In genomic region chr1:39733161-39733560, GRCh38 we compare ENCODE assay signal across 16 cellular contexts. TPM values are rescaled to one million over a fixed set of nuclear protein-coding genes. Genes with fewer than 3 reads are reported as not detected.
A peak's percentile ranks its signal among the peaks of the same experiment; 100 is the strongest.
DNase-seq lines count a peak whose midpoint lies in the region; ATAC-seq, FAIRE-seq and TF ChIP-seq lines count a peak whose summit lies in the region.
"Had no signal": no experiment of that assay in that cellular context is flagged by ENCODE, and none has a peak within 500 bp of the region (broad histone marks: within the 10 kb centered on the region; RNA-seq: fewer than 3 reads in every experiment).

No MANE protein-coding gene starts in this region.

- dilution Hi-C loops in mammary epithelial cell (cut with HindIII; ENCODE audit: low sequenced_read_pairs): loop anchor here (10.0 kb wide), 2 partner anchors 288 to 418 kb away; no protein-coding TSS in a partner anchor

- peaks cover 9% of the 10 kb centered on the region for H3K4me1 ChIP-seq in mammary epithelial cell (ENCODE audit: insufficient read depth, low read length)
- H3K4me1 ChIP-seq in breast epithelium: no peaks in the 10 kb centered on the region
- no peaks in the 10 kb centered on the region for H3K4me1 ChIP-seq in astrocyte (ENCODE audit: insufficient read depth, low read length)
- H3K4me1 ChIP-seq: Caco-2 had no signal

- H4K20me1 ChIP-seq in mammary epithelial cell (ENCODE audit: insufficient read depth, low read length) (no peaks in the 10 kb centered on the region), astrocyte (ENCODE audit: insufficient read depth, low read length) (no peaks in the 10 kb centered on the region)

- H3K36me3 ChIP-seq in mammary epithelial cell (ENCODE audit: insufficient read depth, low read length) (no peaks in the 10 kb centered on the region), breast epithelium (no peaks in the 10 kb centered on the region), astrocyte (ENCODE audit: insufficient read depth, low read length) (no peaks in the 10 kb centered on the region)
- H3K36me3 ChIP-seq: neutrophil had no signal

- TF ChIP-seq POLR2A in breast epithelium (IDR thresholded peaks at IDR 0.05): no peak

- H3K27me3 Mint-ChIP-seq in astrocyte (ENCODE audit: low read depth, unreplicated experiment): peaks cover 68% of the 10 kb centered on the region

- H3K27ac Mint-ChIP-seq in astrocyte (ENCODE audit: unreplicated experiment): no peak overlapping the region
- H3K27ac Mint-ChIP-seq: GM23338 had no signal

- FAIRE-seq in astrocyte (lab: Jason Lieb, UNC): no peak
- FAIRE-seq: small intestine had no signal

- H3K27ac ChIP-seq in mammary epithelial cell (ENCODE audit: insufficient read depth, low read depth, low read length) (no peak overlapping the region), breast epithelium (no peak overlapping the region), astrocyte (ENCODE audit: low read depth, low read length) (no peak overlapping the region)
- H3K27ac ChIP-seq: neutrophil had no signal

- BruUV-seq in mammary epithelial cell (replicated peaks; lab: Mats Ljungman, UMichigan): no TSS peak

- CTCF ChIA-PET in mammary epithelial cell (lab: Charles Lee; ENCODE audit: low non-redundant PET): no interaction called here

- no peak overlapping the region for H2AFZ ChIP-seq in mammary epithelial cell (ENCODE audit: low read depth, low read length)
- H2AFZ ChIP-seq in astrocyte (ENCODE audit: low read depth, low read length): no peak overlapping the region
- H2AFZ ChIP-seq: GM23338 had no signal

- no peak overlapping the region for H3K4me2 ChIP-seq in mammary epithelial cell (ENCODE audit: insufficient read depth, low read depth, low read length)
- no peak overlapping the region for H3K4me2 ChIP-seq in astrocyte (ENCODE audit: low read length)
- H3K4me2 ChIP-seq: GM23338 had no signal

- H3K36me3 Mint-ChIP-seq in astrocyte (ENCODE audit: low read depth, unreplicated experiment): no peaks in the 10 kb centered on the region

- TF ChIP-seq CTCF in mammary epithelial cell (conservative IDR thresholded peaks at IDR 0.05 in 1 of 2, IDR thresholded peaks at IDR 0.05 in 1 of 2; ENCODE audit: extremely low read depth in 1 of 2, insufficient read depth in 1 of 2, low read depth in 1 of 2, low read length in 2 of 2) (no peak), breast epithelium (IDR thresholded peaks at IDR 0.05) (no peak), astrocyte (IDR thresholded peaks at IDR 0.05; ENCODE audit: insufficient read depth, low read depth, low read length) (no peak)

- no peaks in the 10 kb centered on the region for H3K79me2 ChIP-seq in mammary epithelial cell (ENCODE audit: insufficient read depth, low read length)
- no peaks in the 10 kb centered on the region for H3K79me2 ChIP-seq in astrocyte (ENCODE audit: insufficient read depth, low read length)

- H3K9me3 ChIP-seq in mammary epithelial cell (replicated peaks; ENCODE audit: insufficient read depth, low read length) (no peaks in the 10 kb centered on the region), breast epithelium (no peaks in the 10 kb centered on the region), astrocyte (ENCODE audit: insufficient read depth, low read depth, low read length) (no peaks in the 10 kb centered on the region)
- H3K9me3 ChIP-seq: Caco-2, neutrophil had no signal

- DNase-seq in mammary epithelial cell (peak; percentile 19), breast epithelium (ENCODE audit: low spot score in 2 of 2) (no peak), astrocyte (ENCODE audit: low read depth) (peak; percentile 53), kidney tubule cell (ENCODE audit: low spot score) (peak; percentile 22), ureter (ENCODE audit: low spot score) (peak; percentile 18), DMS53 (lab: John Stamatoyannopoulos, UW) (no peak), T-helper 1 cell (no peak)
- DNase-seq: activated CD4-positive, alpha-beta T cell treated with anti-CD3 and anti-CD28 coated beads, Interleukin-2, amount 50 U/mL, for 1 hour; Caco-2; NCI-H1436; NCI-H69; small intestine had no signal

- in situ Hi-C loops in mammary epithelial cell (cut with MboI; ENCODE audit: low sequenced_read_pairs in 2 of 2): no loop called here

- H3K4me1 Mint-ChIP-seq in astrocyte (ENCODE audit: low read depth, unreplicated experiment): peaks cover 14% of the 10 kb centered on the region
- H3K4me1 Mint-ChIP-seq: GM23338 had no signal

- no peak overlapping the region for H3K9ac ChIP-seq in mammary epithelial cell (ENCODE audit: insufficient read depth, low read length)
- H3K9ac ChIP-seq in astrocyte (ENCODE audit: low read length): no peak overlapping the region

- no peaks in the 10 kb centered on the region for H3K9me3 Mint-ChIP-seq in astrocyte (ENCODE audit: unreplicated experiment)
- H3K9me3 Mint-ChIP-seq: GM23338 had no signal

- intact Hi-C loops in mammary epithelial cell (cut with micrococcal nuclease): loop anchor here (10.0 kb wide), 1 partner anchor 62 kb away; no protein-coding TSS in a partner anchor
- intact Hi-C loops in breast epithelium (cut with DNase I; ENCODE audit: low total_unique reads): no loop called here

- no peak overlapping the region for H3K4me3 Mint-ChIP-seq in astrocyte (ENCODE audit: unreplicated experiment)
- H3K4me3 Mint-ChIP-seq: GM23338 had no signal

- H3K27me3 ChIP-seq in mammary epithelial cell (ENCODE audit: insufficient read depth, low read length): no peaks in the 10 kb centered on the region
- peaks cover 0 to 30% of the 10 kb centered on the region in 2 donors for H3K27me3 ChIP-seq in breast epithelium
- peaks cover 50% of the 10 kb centered on the region for H3K27me3 ChIP-seq in astrocyte (ENCODE audit: insufficient read depth, low read length)

- H3K4me3 ChIP-seq in mammary epithelial cell (replicated peaks in 1 of 3; ENCODE audit: insufficient read depth in 1 of 3, low read depth in 2 of 3, low read length in 3 of 3) (no peak overlapping the region), breast epithelium (no peak overlapping the region), astrocyte (ENCODE audit: insufficient read depth, low read depth, low read length) (no peak overlapping the region)
- H3K4me3 ChIP-seq: GM23338 had no signal

- no peak for ATAC-seq in HG03457 (IDR thresholded peaks at IDR 0.05; ENCODE audit: unreplicated experiment)
- ATAC-seq: GM23338 had no signal

- 69% methylated on average over 7 of the region's 7 CpGs for WGBS in mammary epithelial cell (ENCODE audit: low coverage, missing lambda C conversion rate)

RNA-seq across cellular contexts. Expression of gene PPIE, which starts 5.5 kb away (rescaled TPM):
- total RNA-seq in mammary epithelial cell: 10 to 100 TPM; 25.0 to 50.4 TPM
- polyA plus RNA-seq in mammary epithelial cell: 76.7 TPM
- 4.9 TPM for polyA minus RNA-seq in mammary epithelial cell
- total RNA-seq in breast epithelium: 10 to 100 TPM; 41.3 to 49.2 (median 45.9) TPM
- 33.1 and 33.7 TPM in 2 replicates for total RNA-seq in astrocyte
- total RNA-seq in ureter: 62.4 TPM

RNA-seq across cellular contexts. Expression of gene OXCT2, which starts 38.0 kb away (rescaled TPM):
- total RNA-seq in mammary epithelial cell (1 to 10 TPM in 1 of 2 donors, under 1 TPM in 1; 0.28 to 1.7 TPM), breast epithelium (under 1 TPM in 2 of 3 donors, not detected in 1; 0.32 to 0.66 TPM), astrocyte (0.24 and 0.36 TPM in 2 replicates), ureter (1.1 TPM)
- 0.27 TPM for polyA plus RNA-seq in mammary epithelial cell
- not detected for polyA minus RNA-seq in mammary epithelial cell

RNA-seq across cellular contexts. Expression of gene HPCAL4, which starts 41.9 kb away (rescaled TPM):
- total RNA-seq in mammary epithelial cell: under 1 TPM in 1 of 2 donors, not detected in 1; under 0.01 TPM
- 0.02 TPM for polyA plus RNA-seq in mammary epithelial cell
- polyA minus RNA-seq in mammary epithelial cell: not detected
- not detected for total RNA-seq in breast epithelium
- total RNA-seq in astrocyte: 0.07 and 0.20 TPM in 2 replicates
- total RNA-seq in ureter: not detected
- total RNA-seq: lung microvascular endothelial cell had no signal

RNA-seq across cellular contexts. Expression of gene BMP8B, which starts 55.5 kb away (rescaled TPM):
- total RNA-seq in mammary epithelial cell (not detected), breast epithelium (1 to 10 TPM in 1 of 3 donors, under 1 TPM in 2; 0.48 to 1.3 (median 0.59) TPM), astrocyte (0.16 TPM in 1 of 2 replicates, not detected in the other), ureter (3.7 TPM)
- 0.06 TPM for polyA plus RNA-seq in mammary epithelial cell
- not detected for polyA minus RNA-seq in mammary epithelial cell

Comparison
In these comparisons a context has a peak if more than half of its experiments do, and no peak if none do; other contexts are left out.
1. DNase-seq: peak in mammary epithelial cell (single experiment), astrocyte (single experiment), kidney tubule cell (single experiment) and ureter (single experiment); none in breast epithelium (0 of 2), DMS53 (single experiment) and T-helper 1 cell (0 of 5).